In the genomic region with DNA sequence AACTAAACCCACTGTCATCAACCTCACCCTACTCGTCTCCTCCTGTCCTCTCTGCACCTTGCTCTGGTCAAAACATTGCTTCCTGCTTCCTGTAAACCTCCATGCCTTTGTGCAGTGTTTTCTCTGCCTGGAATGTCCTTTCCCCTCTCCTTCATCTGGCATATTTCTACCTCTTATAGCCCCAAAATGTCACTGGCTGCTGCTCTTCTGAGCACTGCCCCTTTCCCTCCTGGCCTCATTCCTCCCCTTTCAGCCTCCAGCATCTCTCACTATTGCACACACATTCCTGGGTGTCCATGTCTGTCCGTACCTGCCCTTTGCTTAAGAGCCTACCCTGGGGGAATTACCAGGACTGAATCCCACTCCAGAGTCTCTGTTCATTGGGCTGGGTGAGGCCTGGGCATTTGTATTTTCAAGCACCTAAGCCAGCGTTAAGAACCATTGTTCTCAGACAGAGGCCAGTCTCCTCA, we compare ENCODE assay signal across 25 cellular contexts.
DNase-seq lines count a peak whose midpoint lies in the region; ATAC-seq, FAIRE-seq and TF ChIP-seq lines count a peak whose summit lies in the region.
"Had no signal": no experiment of that assay in that cellular context is flagged by ENCODE, and none has a peak within 500 bp of the region (broad histone marks: within the 10 kb centered on the region; RNA-seq: fewer than 3 reads in every experiment).

No MANE protein-coding gene starts in this region.

- intact Hi-C loops in PC-3 (cut with micrococcal nuclease): no loop called here

- peak overlapping the region; percentile 8 for H3K27ac Mint-ChIP-seq in progenitor cell of endocrine pancreas
- H3K27ac Mint-ChIP-seq: activated B cell treated with CpG ODN at 0.5 μM for 24 hours; activated naive CD4-positive, alpha-beta T cell treated with anti-CD3 and anti-CD28 coated beads, Interleukin-2, amount 10 ng/mL, durations not matched to agents 7 days and 5 days; mesothelial cell of epicardium; nephron progenitor cell had no signal

- 79 to 87% methylated on average over 3 of the region's 3 CpGs for WGBS in GM23248 (ENCODE audit: low coverage in 1 of 2, low lambda C conversion rate in 2 of 2, missing lambda C conversion rate in 2 of 2), 2 experiments
- 41 to 72% (median 62%) methylated on average over 3 of the region's 3 CpGs for WGBS in small intestine, 3 donors

- H3K27me3 ChIP-seq in GM23248 (replicated peaks; ENCODE audit: insufficient read depth) (no peaks in the 10 kb centered on the region), PC-3 (ENCODE audit: low read length) (no peaks in the 10 kb centered on the region), small intestine (ENCODE audit: control insufficient read depth in 2 of 2, insufficient read depth in 2 of 2, low read length in 2 of 2) (no peaks in the 10 kb centered on the region)

- ATAC-seq in PC-3: peak; percentile 25
- ATAC-seq in GM18520 (IDR thresholded peaks at IDR 0.05; ENCODE audit: unreplicated experiment): no peak
- ATAC-seq: K562, left cardiac atrium had no signal

- CTCF ChIA-PET in PC-3 (lab: Charles Lee): no interaction called here

- TF ChIP-seq CTCF in PC-3 (conservative IDR thresholded peaks at IDR 0.05; ENCODE audit: low read depth, low read length) (no peak), progenitor cell of endocrine pancreas (IDR thresholded peaks at IDR 0.05; ENCODE audit: unreplicated experiment) (no peak)

- H3K4me1 Mint-ChIP-seq in progenitor cell of endocrine pancreas (ENCODE audit: low read depth): peaks cover 9% of the 10 kb centered on the region

- POLR2A ChIA-PET in PC-3 (lab: Charles Lee; ENCODE audit: unreplicated experiment): no interaction called here

- H3F3A ChIP-seq in GM23248 (ENCODE audit: insufficient read depth): peaks cover 16% of the 10 kb centered on the region; the same call in 1 of the 2 replicates
- H3F3A ChIP-seq in PC-3 (ENCODE audit: low read length, unreplicated experiment): no peaks in the 10 kb centered on the region

- no peak for TF ChIP-seq POLR2A in erythroblast (IDR thresholded peaks at IDR 0.05; ENCODE audit: low read length)

- in situ Hi-C loops in GM23248 (cut with MboI): no loop called here

- peaks cover 28% of the 10 kb centered on the region for H3K4me1 ChIP-seq in GM23248 (ENCODE audit: insufficient read depth)
- peaks cover 25% of the 10 kb centered on the region for H3K4me1 ChIP-seq in PC-3 (ENCODE audit: insufficient read depth, low read length)
- peaks cover 2 to 5% of the 10 kb centered on the region in 2 donors for H3K4me1 ChIP-seq in small intestine (ENCODE audit: control insufficient read depth in 2 of 2, insufficient read depth in 1 of 2, low read depth in 1 of 2, low read length in 1 of 2)

- H2AFZ ChIP-seq in GM23248 (no peak overlapping the region), PC-3 (ENCODE audit: low read length) (peak overlapping the region; percentile 32)

- H4K20me1 ChIP-seq in GM23248 (ENCODE audit: insufficient read depth): no peaks in the 10 kb centered on the region
- H4K20me1 ChIP-seq in PC-3 (ENCODE audit: low read length): no peaks in the 10 kb centered on the region

- no peaks in the 10 kb centered on the region for H3K9me3 ChIP-seq in GM23248 (ENCODE audit: low read depth)
- no peaks in the 10 kb centered on the region for H3K9me3 ChIP-seq in PC-3 (ENCODE audit: low read length)
- no peaks in the 10 kb centered on the region for H3K9me3 ChIP-seq in small intestine (ENCODE audit: control insufficient read depth, low read depth)

- no peak overlapping the region for H3K4me3 Mint-ChIP-seq in progenitor cell of endocrine pancreas (ENCODE audit: low read depth)
- H3K4me3 Mint-ChIP-seq: activated B cell treated with CpG ODN at 0.5 μM for 24 hours; activated naive CD4-positive, alpha-beta T cell treated with anti-CD3 and anti-CD28 coated beads, Interleukin-2, amount 10 ng/mL, durations not matched to agents 7 days and 5 days; mesothelial cell of epicardium; nephron progenitor cell had no signal

- peak overlapping the region; percentile 80 for H3K4me2 ChIP-seq in GM23248 (ENCODE audit: unreplicated experiment)
- H3K4me2 ChIP-seq in PC-3 (ENCODE audit: low read length): peak overlapping the region; percentile 69

- no peaks in the 10 kb centered on the region for H3K9me3 Mint-ChIP-seq in progenitor cell of endocrine pancreas (ENCODE audit: low read depth)
- H3K9me3 Mint-ChIP-seq: activated naive CD4-positive, alpha-beta T cell treated with anti-CD3 and anti-CD28 coated beads, Interleukin-2, amount 10 ng/mL, durations not matched to agents 7 days and 5 days; mesothelial cell of epicardium; nephron progenitor cell had no signal

- H3K4me3 ChIP-seq in GM23248: no peak overlapping the region
- H3K4me3 ChIP-seq in PC-3 (ENCODE audit: low read length): no peak overlapping the region
- H3K4me3 ChIP-seq in small intestine (ENCODE audit: low read depth in 1 of 2, low read length in 2 of 2): no peak overlapping the region
- H3K4me3 ChIP-seq: K562 had no signal

- H3K36me3 ChIP-seq in GM23248 (ENCODE audit: low read depth) (no peaks in the 10 kb centered on the region), PC-3 (ENCODE audit: low read depth, low read length) (no peaks in the 10 kb centered on the region), small intestine (ENCODE audit: control insufficient read depth in 2 of 2, insufficient read depth in 2 of 2, low read length in 2 of 2) (no peaks in the 10 kb centered on the region)

- H3K79me2 ChIP-seq in GM23248 (ENCODE audit: insufficient read depth) (no peaks in the 10 kb centered on the region), PC-3 (ENCODE audit: low read length) (no peaks in the 10 kb centered on the region)

- H3K27ac ChIP-seq in GM23248: peak overlapping the region; percentile 46
- H3K27ac ChIP-seq in PC-3 (ENCODE audit: low read length): peak overlapping the region; percentile 31
- peak overlapping the region; percentile 86 for H3K27ac ChIP-seq in epithelial cell of prostate
- H3K27ac ChIP-seq in small intestine (ENCODE audit: low read depth in 1 of 2, low read length in 1 of 2): no peak overlapping the region

- no peaks in the 10 kb centered on the region for H3K9me2 ChIP-seq in GM23248 (ENCODE audit: insufficient read depth)
- no peaks in the 10 kb centered on the region; the same call in 1 of the 2 replicates for H3K9me2 ChIP-seq in PC-3 (replicated peaks; ENCODE audit: low read length)

- FAIRE-seq in small intestine (lab: Jason Lieb, UNC): no peak
- FAIRE-seq: K562 had no signal

- no TSS peak for BruUV-seq in PC-3 (replicated peaks; lab: Mats Ljungman, UMichigan)

- DNase-seq in GM23248: peak; percentile 11
- peak; percentile 11 for DNase-seq in PC-3
- DNase-seq in epithelial cell of prostate (ENCODE audit: low read depth, low spot score): no peak
- no peak for DNase-seq in progenitor cell of endocrine pancreas (ENCODE audit: low spot score, unreplicated experiment)
- DNase-seq in NOMO-1 (lab: John Stamatoyannopoulos, UW; ENCODE audit: unreplicated experiment in 2 of 2): no peak
- DNase-seq in small intestine: no peak
- no peak for DNase-seq in erythroblast (lab: John Stamatoyannopoulos, UW)
- DNase-seq: activated B cell treated with CpG ODN at 0.5 μM for 24 hours; activated naive CD4-positive, alpha-beta T cell treated with anti-CD3 and anti-CD28 coated beads, Interleukin-2, amount 10 ng/mL, durations not matched to agents 7 days and 5 days; activated T-cell treated with anti-CD3 and anti-CD28 coated beads, Interleukin-2, amount 50 U/mL, for 48 hours; aorta; cerebellar nuclear complex; COR-L47; effector CD8-positive, alpha-beta T cell; left cardiac atrium; MV-4-11; NCI-H187 treated with DMSO at 0.1 percent for 48 hours; NCI-H345; nephron progenitor cell; RPMI8226; stimulated activated CD4-positive, alpha-beta T cell treated with anti-CD3 and anti-CD28 coated beads, Interleukin-4, amount 100 ng/mL, for 4 hours; T-helper 9 cell had no signal

- H3K9ac ChIP-seq in GM23248 (no peak overlapping the region), PC-3 (ENCODE audit: low read length) (no peak overlapping the region)

- H3K36me3 Mint-ChIP-seq in progenitor cell of endocrine pancreas (ENCODE audit: insufficient read depth): no peaks in the 10 kb centered on the region
- H3K36me3 Mint-ChIP-seq: activated naive CD4-positive, alpha-beta T cell treated with anti-CD3 and anti-CD28 coated beads, Interleukin-2, amount 10 ng/mL, durations not matched to agents 7 days and 5 days; mesothelial cell of epicardium had no signal

- no peaks in the 10 kb centered on the region for H3K27me3 Mint-ChIP-seq in progenitor cell of endocrine pancreas

Comparison
In these comparisons a context has a peak if more than half of its experiments do, and no peak if none do; other contexts are left out.
1. DNase-seq: peak in GM23248 (single experiment) and PC-3 (single experiment); none in epithelial cell of prostate (single experiment), progenitor cell of endocrine pancreas (single experiment), NOMO-1 (0 of 2), small intestine (single experiment) and erythroblast (0 of 2).
2. H3K27ac ChIP-seq: peak in GM23248 (single experiment), PC-3 (single experiment) and epithelial cell of prostate (single experiment); none in small intestine (0 of 2).